33 cellular contexts compared by ENCODE assay signal in the genomic region with DNA sequence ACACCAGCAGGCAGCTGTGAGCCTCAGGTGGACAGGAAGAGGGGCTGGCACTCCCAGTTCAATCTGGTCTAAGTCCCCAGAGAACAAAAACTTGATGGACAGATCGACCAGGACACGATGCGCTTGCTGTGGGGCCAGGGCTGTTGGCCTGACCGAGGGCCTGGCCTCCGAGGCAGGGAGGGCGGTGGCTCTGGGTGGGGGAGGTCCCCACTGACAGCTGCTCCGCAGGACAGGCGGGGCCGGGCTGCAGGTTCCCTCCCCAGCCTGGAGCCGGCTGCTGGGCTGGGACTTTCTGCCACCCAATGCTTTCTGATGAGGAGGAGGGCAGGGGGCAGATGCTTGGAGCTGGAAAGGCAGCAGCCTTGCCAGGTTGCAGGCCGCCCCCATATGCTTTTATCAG. TPM values are rescaled to one million over a fixed set of nuclear protein-coding genes. Genes with fewer than 3 reads are reported as not detected.
"Had no signal": no experiment of that assay in that cellular context is flagged by ENCODE, and none has a peak within 500 bp of the region (broad histone marks: within the 10 kb centered on the region; RNA-seq: fewer than 3 reads in every experiment).

No MANE protein-coding gene starts in this region.

- ATAC-seq: naive thymus-derived CD8-positive, alpha-beta T cell; natural killer cell treated with Interleukin-12 subunit alpha and Interleukin-12 subunit beta and Interleukin-15 and Interleukin-18, amount 100 ng/mL, for 72 hours; psoas muscle; right lobe of liver; stimulated activated memory B cell treated with anti-CD40 and anti-IgM and Interleukin-4, amounts not matched to agents 10 μg/mL and 1 μg/mL and 100 μg/mL, for 72 hours; stimulated activated naive CD8-positive, alpha-beta T cell treated with anti-CD3 and anti-CD28 coated beads, Interleukin-15, amount 100 ng/mL, for 72 hours; stimulated activated naive CD8-positive, alpha-beta T cell treated with anti-CD3 and anti-CD28 coated beads, Interleukin-15, Interleukin-2, amounts not matched to agents 100 U/mL and 50 U/mL, for 24 hours had no signal

- H3K4me1 Mint-ChIP-seq: naive thymus-derived CD8-positive, alpha-beta T cell; stimulated activated memory B cell treated with anti-CD40 and anti-IgM and Interleukin-4, amounts not matched to agents 10 μg/mL and 1 μg/mL and 100 μg/mL, for 72 hours; stimulated activated naive CD8-positive, alpha-beta T cell treated with anti-CD3 and anti-CD28 coated beads, Interleukin-15, amount 100 ng/mL, for 72 hours had no signal

- H3K4me2 ChIP-seq: smooth muscle cell had no signal

- H3K27me3 Mint-ChIP-seq: natural killer cell treated with Interleukin-12 subunit alpha and Interleukin-12 subunit beta and Interleukin-15 and Interleukin-18, amount 100 ng/mL, for 72 hours had no signal

- H3K36me3 Mint-ChIP-seq: naive thymus-derived CD8-positive, alpha-beta T cell; natural killer cell treated with Interleukin-12 subunit alpha and Interleukin-12 subunit beta and Interleukin-15 and Interleukin-18, amount 100 ng/mL, for 72 hours; stimulated activated memory B cell treated with anti-CD40 and anti-IgM and Interleukin-4, amounts not matched to agents 10 μg/mL and 1 μg/mL and 100 μg/mL, for 72 hours; type B pancreatic cell had no signal

- H3K9me3 ChIP-seq: ovary, psoas muscle, right lobe of liver, sigmoid colon, spleen, suprapubic skin, testis, tibial artery, transverse colon, vagina had no signal

- H3K4me1 ChIP-seq: parathyroid adenoma, psoas muscle, right lobe of liver, sigmoid colon, spleen, suprapubic skin, testis, tibial artery, transverse colon, vagina had no signal

- H3K9ac ChIP-seq: parathyroid adenoma had no signal

- H3K9me3 Mint-ChIP-seq: naive thymus-derived CD8-positive, alpha-beta T cell; natural killer cell treated with Interleukin-12 subunit alpha and Interleukin-12 subunit beta and Interleukin-15 and Interleukin-18, amount 100 ng/mL, for 72 hours; nephron progenitor cell; neural crest cell; stimulated activated memory B cell treated with anti-CD40 and anti-IgM and Interleukin-4, amounts not matched to agents 10 μg/mL and 1 μg/mL and 100 μg/mL, for 72 hours; stimulated activated naive CD8-positive, alpha-beta T cell treated with anti-CD3 and anti-CD28 coated beads, Interleukin-15, amount 100 ng/mL, for 72 hours; type B pancreatic cell had no signal

- H3K36me3 ChIP-seq: ovary, right lobe of liver, sigmoid colon, spleen, suprapubic skin, tibial artery, transverse colon, vagina had no signal

- H3K4me3 ChIP-seq: ovary, psoas muscle, right lobe of liver, sigmoid colon, skin epidermis, smooth muscle cell, spleen, suprapubic skin, testis, tibial artery, transverse colon, vagina had no signal

- H3K4me3 Mint-ChIP-seq: naive thymus-derived CD8-positive, alpha-beta T cell; natural killer cell treated with Interleukin-12 subunit alpha and Interleukin-12 subunit beta and Interleukin-15 and Interleukin-18, amount 100 ng/mL, for 72 hours; nephron progenitor cell; neural crest cell; stimulated activated memory B cell treated with anti-CD40 and anti-IgM and Interleukin-4, amounts not matched to agents 10 μg/mL and 1 μg/mL and 100 μg/mL, for 72 hours; stimulated activated naive CD8-positive, alpha-beta T cell treated with anti-CD3 and anti-CD28 coated beads, Interleukin-15, amount 100 ng/mL, for 72 hours; type B pancreatic cell had no signal

- DNase-seq: naive thymus-derived CD8-positive, alpha-beta T cell; nephron progenitor cell; occipital lobe; ovary; posterior cingulate gyrus; psoas muscle; right lobe of liver; sigmoid colon; spleen; stimulated activated CD4-positive, alpha-beta T cell treated with anti-CD3 and anti-CD28 coated beads, Interleukin-12 subunit alpha, Interleukin-12 subunit beta, amount 100 ng/mL, for 4 hours; stimulated activated CD4-positive, alpha-beta T cell treated with anti-CD3 and anti-CD28 coated beads, Interleukin-1b, Interleukin-23, amount 100 ng/mL, for 48 hours; stimulated activated CD4-positive, alpha-beta T cell treated with anti-CD3 and anti-CD28 coated beads, Interleukin-4, amount 100 ng/mL, for 1 hour; stimulated activated CD4-positive, alpha-beta T cell treated with anti-CD3 and anti-CD28 coated beads, Interleukin-4, amount 100 ng/mL, for 4 hours; stimulated activated CD8-positive, alpha-beta memory T cell treated with anti-CD3 and anti-CD28 coated beads, Interleukin-4, amount 100 ng/mL, for 48 hours; stimulated activated naive CD4-positive, alpha-beta T cell; stimulated activated naive CD8-positive, alpha-beta T cell treated with anti-CD3 and anti-CD28 coated beads, Interleukin-15, amount 100 ng/mL, for 72 hours; stimulated activated naive CD8-positive, alpha-beta T cell treated with anti-CD3 and anti-CD28 coated beads, Interleukin-15, Interleukin-2, amounts not matched to agents 100 U/mL and 50 U/mL, for 24 hours; substantia nigra; testis; tibial artery; transverse colon had no signal

- H3K27me3 ChIP-seq: ovary, right lobe of liver, testis, vagina had no signal

- H2AFZ ChIP-seq: parathyroid adenoma had no signal

- H3K27ac Mint-ChIP-seq: naive thymus-derived CD8-positive, alpha-beta T cell; natural killer cell treated with Interleukin-12 subunit alpha and Interleukin-12 subunit beta and Interleukin-15 and Interleukin-18, amount 100 ng/mL, for 72 hours; nephron progenitor cell; progenitor cell of endocrine pancreas; stimulated activated memory B cell treated with anti-CD40 and anti-IgM and Interleukin-4, amounts not matched to agents 10 μg/mL and 1 μg/mL and 100 μg/mL, for 72 hours; stimulated activated naive CD8-positive, alpha-beta T cell treated with anti-CD3 and anti-CD28 coated beads, Interleukin-15, amount 100 ng/mL, for 72 hours; type B pancreatic cell had no signal

- H3K79me2 ChIP-seq: parathyroid adenoma had no signal

- H3K27ac ChIP-seq: ovary, parathyroid adenoma, psoas muscle, right lobe of liver, sigmoid colon, skin epidermis, spleen, suprapubic skin, testis, tibial artery, transverse colon, vagina had no signal

RNA-seq across cellular contexts. Expression of a gene that starts 37.3 kb away (rescaled TPM):
- total RNA-seq: naive thymus-derived CD8-positive, alpha-beta T cell; natural killer cell treated with Interleukin-12 subunit alpha and Interleukin-12 subunit beta and Interleukin-15 and Interleukin-18, amount 100 ng/mL, for 72 hours; osteoblast; renal cortical epithelial cell; smooth muscle cell; suprapubic skin had no signal
- polyA plus RNA-seq: naive thymus-derived CD8-positive, alpha-beta T cell; ovary; smooth muscle cell had no signal
